26 cellular contexts compared by ENCODE assay signal in the genomic region with DNA sequence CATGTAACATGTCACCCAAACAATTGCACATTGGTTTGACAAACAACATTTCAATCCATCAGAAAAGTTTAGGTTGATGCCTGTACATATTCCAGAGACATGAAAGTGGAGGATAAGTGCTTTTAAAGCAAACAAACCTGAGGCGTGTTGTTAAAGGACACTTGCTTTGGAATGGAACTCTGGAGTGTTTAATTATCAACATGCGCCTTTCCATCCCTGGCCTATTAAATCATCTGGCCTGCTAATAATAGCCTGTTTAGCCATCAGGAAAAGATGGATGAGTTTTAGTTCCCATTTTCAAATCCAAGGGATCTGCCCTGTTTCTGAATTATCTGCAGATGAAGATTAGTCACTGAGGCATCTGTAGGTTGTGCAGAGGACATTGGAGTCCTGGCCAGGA.
"Had no signal": no experiment of that assay in that cellular context is flagged by ENCODE, and none has a peak within 500 bp of the region (broad histone marks: within the 10 kb centered on the region; RNA-seq: fewer than 3 reads in every experiment).

No MANE protein-coding gene starts in this region.

- ATAC-seq: activated CD4-positive, CD25-positive, alpha-beta regulatory T cell treated with anti-CD3 and anti-CD28 coated beads, Interleukin-2, amount 50 U/mL, for 24 hours; left lobe of liver; natural killer cell treated with Interleukin-12 subunit alpha and Interleukin-12 subunit beta and Interleukin-15 and Interleukin-18, amount 100 ng/mL, for 72 hours; right cardiac atrium had no signal

- H3K36me3 Mint-ChIP-seq: activated CD4-positive, alpha-beta memory T cell treated with anti-CD3 and anti-CD28 coated beads for 36 hours; activated naive CD8-positive, alpha-beta T cell treated with anti-CD3 and anti-CD28 coated beads for 36 hours; brain; natural killer cell treated with Interleukin-12 subunit alpha and Interleukin-12 subunit beta and Interleukin-15 and Interleukin-18, amount 100 ng/mL, for 72 hours had no signal

- H3K4me3 ChIP-seq: adrenal gland, cardiac muscle cell, coronary artery, dorsolateral prefrontal cortex, lung, tibial nerve had no signal

- H3K9me3 ChIP-seq: adrenal gland had no signal

- H3K27ac Mint-ChIP-seq: activated CD4-positive, alpha-beta memory T cell treated with anti-CD3 and anti-CD28 coated beads for 36 hours; activated CD4-positive, alpha-beta T cell treated with anti-CD3 and anti-CD28 coated beads, Interleukin-2, amount 10 ng/mL, durations not matched to agents 24 days and 14 days; activated naive CD4-positive, alpha-beta T cell treated with anti-CD3 and anti-CD28 coated beads for 36 hours; activated naive CD8-positive, alpha-beta T cell treated with anti-CD3 and anti-CD28 coated beads for 36 hours; activated T-helper 1 cell treated with anti-CD3 and anti-CD28 coated beads, Interleukin-12 subunit alpha, Interleukin-12 subunit beta, Interleukin-2, Interleukin-4 antibody, amounts not matched to agents 30 ng/mL and 10 ng/mL and 1 ng/mL, durations not matched to agents 14 hours and 24 hours and 36 hours; brain; natural killer cell treated with Interleukin-12 subunit alpha and Interleukin-12 subunit beta and Interleukin-15 and Interleukin-18, amount 100 ng/mL, for 72 hours had no signal

- H3K4me1 Mint-ChIP-seq: activated CD4-positive, alpha-beta T cell treated with anti-CD3 and anti-CD28 coated beads, Interleukin-2, amount 10 ng/mL, durations not matched to agents 24 days and 14 days; activated naive CD8-positive, alpha-beta T cell treated with anti-CD3 and anti-CD28 coated beads for 36 hours had no signal

- H3K4me3 Mint-ChIP-seq: activated CD4-positive, alpha-beta memory T cell treated with anti-CD3 and anti-CD28 coated beads for 36 hours; activated CD4-positive, alpha-beta T cell treated with anti-CD3 and anti-CD28 coated beads, Interleukin-2, amount 10 ng/mL, durations not matched to agents 24 days and 14 days; activated naive CD4-positive, alpha-beta T cell treated with anti-CD3 and anti-CD28 coated beads for 36 hours; activated naive CD8-positive, alpha-beta T cell treated with anti-CD3 and anti-CD28 coated beads for 36 hours; activated T-helper 1 cell treated with anti-CD3 and anti-CD28 coated beads, Interleukin-12 subunit alpha, Interleukin-12 subunit beta, Interleukin-2, Interleukin-4 antibody, amounts not matched to agents 30 ng/mL and 10 ng/mL and 1 ng/mL, durations not matched to agents 14 hours and 24 hours and 36 hours; brain; natural killer cell treated with Interleukin-12 subunit alpha and Interleukin-12 subunit beta and Interleukin-15 and Interleukin-18, amount 100 ng/mL, for 72 hours had no signal

- H3K9me3 Mint-ChIP-seq: activated CD4-positive, alpha-beta T cell treated with anti-CD3 and anti-CD28 coated beads, Interleukin-2, amount 10 ng/mL, durations not matched to agents 24 days and 14 days; activated T-helper 1 cell treated with anti-CD3 and anti-CD28 coated beads, Interleukin-12 subunit alpha, Interleukin-12 subunit beta, Interleukin-2, Interleukin-4 antibody, amounts not matched to agents 30 ng/mL and 10 ng/mL and 1 ng/mL, durations not matched to agents 14 hours and 24 hours and 36 hours; brain had no signal

- H3K27me3 ChIP-seq: adrenal gland, cardiac muscle cell, dorsolateral prefrontal cortex, tibial nerve had no signal

- H3K36me3 ChIP-seq: adrenal gland, cardiac muscle cell, tibial nerve, WERI-Rb-1 had no signal

- H3K4me1 ChIP-seq: adrenal gland, tibial nerve had no signal

- H3K27me3 Mint-ChIP-seq: activated CD4-positive, alpha-beta memory T cell treated with anti-CD3 and anti-CD28 coated beads for 36 hours; activated CD4-positive, alpha-beta T cell treated with anti-CD3 and anti-CD28 coated beads, Interleukin-2, amount 10 ng/mL, durations not matched to agents 24 days and 14 days; activated naive CD8-positive, alpha-beta T cell treated with anti-CD3 and anti-CD28 coated beads for 36 hours; brain; natural killer cell treated with Interleukin-12 subunit alpha and Interleukin-12 subunit beta and Interleukin-15 and Interleukin-18, amount 100 ng/mL, for 72 hours had no signal

- H3K27ac ChIP-seq: adrenal gland, cardiac muscle cell, coronary artery, dorsolateral prefrontal cortex, tibial nerve, WERI-Rb-1 had no signal

- DNase-seq: activated CD4-positive, alpha-beta memory T cell treated with anti-CD3 and anti-CD28 coated beads for 36 hours; activated CD4-positive, alpha-beta T cell treated with anti-CD3 and anti-CD28 coated beads, Interleukin-2, amount 10 ng/mL, durations not matched to agents 24 days and 14 days; activated CD8-positive, alpha-beta memory T cell treated with anti-CD3 and anti-CD28 coated beads, Interleukin-2, amount 50 U/mL, for 4 hours; activated effector memory CD4-positive, alpha-beta T cell treated with anti-CD3 and anti-CD28 coated beads, Interleukin-2, amount 50 U/mL, for 16 hours; activated naive CD4-positive, alpha-beta T cell treated with anti-CD3 and anti-CD28 coated beads for 36 hours; activated naive CD8-positive, alpha-beta T cell treated with anti-CD3 and anti-CD28 coated beads for 36 hours; activated T-cell treated with anti-CD3 and anti-CD28 coated beads, Interleukin-2, amount 50 U/mL, for 1 hour; adrenal gland; aorta; dorsolateral prefrontal cortex; effector memory CD4-positive, alpha-beta T cell; kidney glomerular epithelial cell; mesendoderm; right cardiac atrium; stimulated activated naive CD4-positive, alpha-beta T cell; T-helper 9 cell; WERI-Rb-1 had no signal
